8 cellular contexts compared by ENCODE assay signal in genomic region chr15:81410318-81410753, GRCh38. TPM values are rescaled to one million over a fixed set of nuclear protein-coding genes. Genes with fewer than 3 reads are reported as not detected.
DNase-seq lines count a peak whose midpoint lies in the region; ATAC-seq, FAIRE-seq and TF ChIP-seq lines count a peak whose summit lies in the region.

No MANE protein-coding gene starts in this region.

- no peak overlapping the region for H3K4me3 Mint-ChIP-seq in activated T-helper 17 cell treated with anti-CD3 and anti-CD28 coated beads, Interleukin-2, amount 50 U/mL, for 72 hours

- peak; percentile 49 for TF ChIP-seq CTCF in bronchial epithelial cell (IDR thresholded peaks at IDR 0.05; ENCODE audit: insufficient read depth, low read length, severe bottlenecking)

- H3K27ac Mint-ChIP-seq in activated T-helper 17 cell treated with anti-CD3 and anti-CD28 coated beads, Interleukin-2, amount 50 U/mL, for 72 hours, result no peak overlapping the region

- peak; percentile 60 for DNase-seq in ELR (ENCODE audit: low read depth)
- DNase-seq in Jurkat, Clone E6-1 (ENCODE audit: low read depth, low spot score), result peak; percentile 86
- peak; percentile 58 for DNase-seq in NOMO-1 treated with dmso at 0.1 percent for 144 hours (lab: John Stamatoyannopoulos, UW; ENCODE audit: unreplicated experiment)
- peak; percentile 89 for DNase-seq in bronchial epithelial cell (ENCODE audit: low read depth)
- peak; percentile 72 for DNase-seq in iris pigment epithelial cell (ENCODE audit: low read depth)
- DNase-seq in stimulated activated naive CD8-positive, alpha-beta T cell treated with anti-CD3 and anti-CD28 coated beads, Interleukin-15, Interleukin-2, amounts not matched to agents 100 U/mL and 50 U/mL, for 24 hours, result no peak
- DNase-seq in effector CD8-positive, alpha-beta T cell (lab: John Stamatoyannopoulos, UW), result no peak

- no peaks in the 10 kb centered on the region for H3K36me3 Mint-ChIP-seq in activated T-helper 17 cell treated with anti-CD3 and anti-CD28 coated beads, Interleukin-2, amount 50 U/mL, for 72 hours (ENCODE audit: low read depth)

- H3K4me3 ChIP-seq in Jurkat, Clone E6-1 (ENCODE audit: low read length), result no peak overlapping the region
- H3K4me3 ChIP-seq in bronchial epithelial cell (ENCODE audit: low read depth, low read length), result no peak overlapping the region

- H3K4me1 Mint-ChIP-seq in activated T-helper 17 cell treated with anti-CD3 and anti-CD28 coated beads, Interleukin-2, amount 50 U/mL, for 72 hours, result no peaks in the 10 kb centered on the region

- peak; percentile 50 for ATAC-seq in stimulated activated naive CD8-positive, alpha-beta T cell treated with anti-CD3 and anti-CD28 coated beads, Interleukin-15, Interleukin-2, amounts not matched to agents 100 U/mL and 50 U/mL, for 24 hours
- ATAC-seq in activated T-helper 17 cell treated with anti-CD3 and anti-CD28 coated beads, Interleukin-2, amount 50 U/mL, for 72 hours (replicated peaks), result no peak

- H3K36me3 ChIP-seq in bronchial epithelial cell (ENCODE audit: control insufficient read depth, insufficient read depth, low read length), result no peaks in the 10 kb centered on the region

- peaks cover 29% of the 10 kb centered on the region for H3K27me3 Mint-ChIP-seq in activated T-helper 17 cell treated with anti-CD3 and anti-CD28 coated beads, Interleukin-2, amount 50 U/mL, for 72 hours

- FAIRE-seq in bronchial epithelial cell (lab: Jason Lieb, UNC), result peak; percentile 73

- H3K9me3 Mint-ChIP-seq in activated T-helper 17 cell treated with anti-CD3 and anti-CD28 coated beads, Interleukin-2, amount 50 U/mL, for 72 hours, result no peaks in the 10 kb centered on the region

- H3K27me3 ChIP-seq in bronchial epithelial cell (ENCODE audit: control insufficient read depth, insufficient read depth, low read length), result peaks cover 2% of the 10 kb centered on the region

RNA-seq across cellular contexts. Expression of gene TMC3, which starts 36.3 kb away (rescaled TPM):
- polyA plus RNA-seq in Jurkat, Clone E6-1 (2012; ENCODE audit: insufficient read depth, insufficient read length), result 0.28 TPM
- total RNA-seq in bronchial epithelial cell, result not detected in 2 replicates
- total RNA-seq in activated T-helper 17 cell treated with anti-CD3 and anti-CD28 coated beads, Interleukin-2, amount 50 U/mL, for 72 hours, result not detected

Comparison
In these comparisons a context has a peak if more than half of its experiments do, and no peak if none do; other contexts are left out.
1. DNase-seq: peak in ELR (single experiment), Jurkat, Clone E6-1 (single experiment), NOMO-1 treated with dmso at 0.1 percent for 144 hours (single experiment), bronchial epithelial cell (single experiment) and iris pigment epithelial cell (single experiment); none in stimulated activated naive CD8-positive, alpha-beta T cell treated with anti-CD3 and anti-CD28 coated beads, Interleukin-15, Interleukin-2, amounts not matched to agents 100 U/mL and 50 U/mL, for 24 hours (single experiment) and effector CD8-positive, alpha-beta T cell (single experiment).